Comparison of ENCODE assay signal across 1 cellular context in the genomic region with DNA sequence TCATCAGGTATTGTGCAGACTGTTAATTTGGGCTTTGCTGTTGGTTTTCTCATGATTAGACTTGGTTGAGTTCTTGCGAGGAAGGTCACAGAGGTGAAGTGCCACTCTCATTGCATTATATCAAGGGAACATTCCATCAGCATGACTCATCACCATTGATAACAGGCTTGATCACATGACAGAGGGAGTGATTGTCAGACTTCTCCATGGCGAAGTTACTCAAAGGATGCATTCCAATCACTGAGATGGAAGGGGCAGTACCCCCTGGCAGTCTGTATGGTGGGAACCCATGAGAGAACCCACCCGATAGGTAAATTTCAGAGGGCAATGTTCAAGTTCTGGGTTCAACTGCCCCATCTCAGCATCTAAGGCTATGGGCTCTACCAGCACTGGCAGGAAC.
TF ChIP-seq lines count a peak whose summit lies in the region.

No MANE protein-coding gene starts in this region.

TF ChIP-seq in HepG2, 621 proteins besides CTCF, POLR2A, EP300 and RAD21:
- TF ChIP-seq ZNF331 (CRISPR knock-in tag; IDR thresholded peaks at IDR 0.05), result 0 out of 2 replicates have a peak, but pooled peaks have one; percentile 24
- TF ChIP-seq, protein P1, sequence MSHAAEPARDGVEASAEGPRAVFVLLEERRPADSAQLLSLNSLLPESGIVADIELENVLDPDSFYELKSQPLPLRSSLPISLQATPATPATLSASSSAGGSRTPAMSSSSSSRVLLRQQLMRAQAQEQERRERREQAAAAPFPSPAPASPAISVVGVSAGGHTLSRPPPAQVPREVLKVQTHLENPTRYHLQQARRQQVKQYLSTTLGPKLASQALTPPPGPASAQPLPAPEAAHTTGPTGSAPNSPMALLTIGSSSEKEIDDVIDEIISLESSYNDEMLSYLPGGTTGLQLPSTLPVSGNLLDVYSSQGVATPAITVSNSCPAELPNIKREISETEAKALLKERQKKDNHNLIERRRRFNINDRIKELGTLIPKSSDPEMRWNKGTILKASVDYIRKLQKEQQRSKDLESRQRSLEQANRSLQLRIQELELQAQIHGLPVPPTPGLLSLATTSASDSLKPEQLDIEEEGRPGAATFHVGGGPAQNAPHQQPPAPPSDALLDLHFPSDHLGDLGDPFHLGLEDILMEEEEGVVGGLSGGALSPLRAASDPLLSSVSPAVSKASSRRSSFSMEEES (CRISPR knock-in tag; IDR thresholded peaks at IDR 0.05), result 0 out of 2 replicates have a peak, but pooled peaks have one; percentile 23
- TF ChIP-seq FOSL2 (CRISPR knock-in tag; IDR thresholded peaks at IDR 0.05), result peak; percentile 88
- no peak for TF ChIP-seq KDM2A (CRISPR knock-in tag; IDR thresholded peaks at IDR 0.05; ENCODE audit: borderline replicate concordance, low read depth)
- no peak for TF ChIP-seq NFE2L1 (CRISPR knock-in tag; IDR thresholded peaks at IDR 0.05; ENCODE audit: borderline replicate concordance)
- peak; percentile 32; the same call in 1 of the 2 replicates for TF ChIP-seq FOSL1 (CRISPR knock-in tag; IDR thresholded peaks at IDR 0.05; ENCODE audit: borderline replicate concordance)
- TF ChIP-seq ZNF431 (CRISPR knock-in tag; IDR thresholded peaks at IDR 0.05; ENCODE audit: borderline replicate concordance, low read depth), result no peak
- TF ChIP-seq, protein P2, sequence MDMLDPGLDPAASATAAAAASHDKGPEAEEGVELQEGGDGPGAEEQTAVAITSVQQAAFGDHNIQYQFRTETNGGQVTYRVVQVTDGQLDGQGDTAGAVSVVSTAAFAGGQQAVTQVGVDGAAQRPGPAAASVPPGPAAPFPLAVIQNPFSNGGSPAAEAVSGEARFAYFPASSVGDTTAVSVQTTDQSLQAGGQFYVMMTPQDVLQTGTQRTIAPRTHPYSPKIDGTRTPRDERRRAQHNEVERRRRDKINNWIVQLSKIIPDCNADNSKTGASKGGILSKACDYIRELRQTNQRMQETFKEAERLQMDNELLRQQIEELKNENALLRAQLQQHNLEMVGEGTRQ (IDR thresholded peaks at IDR 0.05; ENCODE audit: low read depth, low read length), result peak; percentile 50; the same call in 1 of the 2 replicates
- TF ChIP-seq, protein P2 (CRISPR knock-in tag; IDR thresholded peaks at IDR 0.05; ENCODE audit: borderline replicate concordance), result no peak
- no peak for TF ChIP-seq NCOA5 (CRISPR knock-in tag; IDR thresholded peaks at IDR 0.05)
- peak; percentile 74; the same call in 1 of the 2 replicates for TF ChIP-seq JUND (CRISPR knock-in tag; IDR thresholded peaks at IDR 0.05)
- TF ChIP-seq, protein P3, sequence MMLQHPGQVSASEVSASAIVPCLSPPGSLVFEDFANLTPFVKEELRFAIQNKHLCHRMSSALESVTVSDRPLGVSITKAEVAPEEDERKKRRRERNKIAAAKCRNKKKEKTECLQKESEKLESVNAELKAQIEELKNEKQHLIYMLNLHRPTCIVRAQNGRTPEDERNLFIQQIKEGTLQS (CRISPR knock-in tag; IDR thresholded peaks at IDR 0.05), result peak; percentile 84
TF ChIP-seq in HepG2: peak in this region for 7.
